Comparison of ENCODE assay signal across 8 cellular contexts in the genomic region with DNA sequence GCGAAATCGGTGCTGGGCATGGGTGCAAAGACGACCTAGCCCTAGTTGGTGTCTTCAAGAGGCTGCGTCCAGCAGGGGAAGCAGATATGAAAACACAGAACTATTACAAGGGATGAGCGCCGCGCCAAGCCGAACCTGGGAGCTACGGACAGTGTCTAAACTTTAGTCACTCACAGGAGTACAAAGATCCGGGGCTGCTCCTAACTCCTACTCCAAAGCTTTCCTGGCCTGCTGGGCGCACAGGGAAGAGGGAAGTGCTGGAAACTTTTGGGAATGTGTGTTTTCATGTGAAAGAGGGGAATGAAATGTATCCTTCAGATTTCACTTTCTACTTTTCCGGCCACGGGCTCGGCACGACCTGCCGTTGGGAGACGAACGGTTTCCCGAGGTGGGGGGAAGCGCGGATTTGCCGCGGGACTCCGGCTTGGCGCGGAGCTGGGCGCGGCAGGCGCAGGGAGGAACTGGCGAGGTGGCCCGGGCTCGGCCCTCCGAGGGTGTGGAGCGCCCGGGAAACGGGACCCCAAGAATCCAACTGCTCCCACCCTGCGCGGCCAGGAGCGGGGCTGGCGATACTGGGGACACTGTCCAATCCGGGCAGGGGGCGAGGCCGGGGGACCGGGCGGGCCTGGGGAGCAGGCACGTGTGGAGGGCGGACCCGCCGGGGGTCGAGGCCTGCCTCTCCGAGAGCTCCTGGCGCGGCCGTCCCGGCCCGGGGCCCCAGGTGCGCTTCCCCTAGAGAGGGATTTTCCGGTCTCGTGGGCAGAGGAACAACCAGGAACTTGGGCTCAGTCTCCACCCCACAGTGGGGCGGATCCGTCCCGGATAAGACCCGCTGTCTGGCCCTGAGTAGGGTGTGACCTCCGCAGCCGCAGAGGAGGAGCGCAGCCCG. TPM values are rescaled to one million over a fixed set of nuclear protein-coding genes. Genes with fewer than 3 reads are reported as not detected.
DNase-seq lines count a peak whose midpoint lies in the region; ATAC-seq, FAIRE-seq and TF ChIP-seq lines count a peak whose summit lies in the region.

A gene (plus strand): TSS at position 854 of the 889 bp plus-strand sequence. CDS start 39,432 bp downstream, outside the sequence.

- peak within 1 kb of the TSS; percentile 51 for H3K23ac ChIP-seq in neuronal stem cell (ENCODE audit: low read depth, low read length, poor library complexity)

- H2AK5ac ChIP-seq in neuronal stem cell (ENCODE audit: low read depth, low read length): no peak within 1 kb of the TSS

- peak; percentile 19 for TF ChIP-seq CTCF in fibroblast of villous mesenchyme (IDR thresholded peaks at IDR 0.05; ENCODE audit: insufficient read depth, low read depth, low read length)
- peak in 1 of 3 experiments; percentile 3 for TF ChIP-seq CTCF in testis (IDR thresholded peaks at IDR 0.05)

- peak within 1 kb of the TSS; percentile 58 for H2BK12ac ChIP-seq in neuronal stem cell (ENCODE audit: low read length)

- H2BK120ac ChIP-seq in neuronal stem cell (ENCODE audit: low read depth, low read length): peak within 1 kb of the TSS; percentile 76

- peak within 1 kb of the TSS; percentile 84 for H3K4me2 ChIP-seq in neuronal stem cell (ENCODE audit: insufficient read depth, low read length, poor library complexity, severe bottlenecking)

- no peak for TF ChIP-seq POLR2A in testis (IDR thresholded peaks at IDR 0.05)

- H3K36me3 ChIP-seq in neuronal stem cell (replicated peaks in 1 of 2; ENCODE audit: control insufficient read depth in 2 of 2, insufficient read depth in 2 of 2, low read length in 2 of 2) (no peaks in the 10 kb centered on the region), testis (ENCODE audit: low read depth, missing control alignments) (no peaks in the 10 kb centered on the region)

- H3K79me1 ChIP-seq in neuronal stem cell (ENCODE audit: low read depth, low read length): no peaks in the 10 kb centered on the region

- no peaks in the 10 kb centered on the region for H3K4me1 ChIP-seq in neuronal stem cell (ENCODE audit: control insufficient read depth in 2 of 2, insufficient read depth in 1 of 2, low read depth in 1 of 2, low read length in 2 of 2)
- H3K4me1 ChIP-seq in testis: peaks cover 7% of the 10 kb centered on the region

- H3K4ac ChIP-seq in neuronal stem cell (ENCODE audit: low read length): peak within 1 kb of the TSS; percentile 84

- H2AFZ ChIP-seq in neuronal stem cell (ENCODE audit: low read length): peak within 1 kb of the TSS; percentile 96

- H3K9ac ChIP-seq in neuronal stem cell (ENCODE audit: low read depth, low read length, poor library complexity): peak within 1 kb of the TSS; percentile 83

- DNase-seq in COLO668 (lab: John Stamatoyannopoulos, UW; ENCODE audit: unreplicated experiment): peak; percentile 88
- DNase-seq in RCC 7860 (ENCODE audit: low spot score): peak; percentile 79
- DNase-seq in activated T-helper 9 cell treated with anti-CD3 and anti-CD28 coated beads, Interleukin-2, amount 50 U/mL, for 16 hours (ENCODE audit: low read depth): peak; percentile 53
- peak; percentile 82 for DNase-seq in fibroblast of villous mesenchyme (ENCODE audit: low read depth)
- peak; percentile 32 for DNase-seq in neuronal stem cell (ENCODE audit: low spot score)
- peak; percentile 90 for DNase-seq in testis

- peak; percentile 17 for FAIRE-seq in RCC 7860 (lab: Jason Lieb, UNC)

- H3K18ac ChIP-seq in neuronal stem cell (ENCODE audit: low read length): peak within 1 kb of the TSS; percentile 87

- H2BK5ac ChIP-seq in neuronal stem cell (ENCODE audit: low read length): peak within 1 kb of the TSS; percentile 75

- H3K9me3 ChIP-seq in neuronal stem cell (replicated peaks in 1 of 2; ENCODE audit: control insufficient read depth in 2 of 2, insufficient read depth in 1 of 2, low read depth in 1 of 2, low read length in 2 of 2) (no peaks in the 10 kb centered on the region), testis (no peaks in the 10 kb centered on the region)

- peak within 1 kb of the TSS; percentile 75 for H2BK15ac ChIP-seq in neuronal stem cell (ENCODE audit: low read length)

- intact Hi-C loops in testis (cut with DNase I; ENCODE audit: low total_unique reads): no loop called here

- WGBS in neuronal stem cell (ENCODE audit: extremely low coverage in 2 of 2, insufficient read length in 2 of 2, insufficient replicate concordance in 1 of 2), 2 donors: no CpG with 5 or more reads among the region's 67 CpGs
- 0 to 1% methylated on average over 35 to 67 of the region's 67 CpGs for WGBS in testis, 2 donors

- H3K14ac ChIP-seq in neuronal stem cell (ENCODE audit: low read length): peak within 1 kb of the TSS; percentile 89

- H3K27ac ChIP-seq in neuronal stem cell (replicated peaks; ENCODE audit: low read length) (no peak within 1 kb of the TSS), testis (peak within 1 kb of the TSS; percentile 94 to 96)

- H4K91ac ChIP-seq in neuronal stem cell (ENCODE audit: low read depth, low read length, poor library complexity): no peak within 1 kb of the TSS

- H4K8ac ChIP-seq in neuronal stem cell (ENCODE audit: low read depth, low read length): peak within 1 kb of the TSS; percentile 43

- H3K27me3 ChIP-seq in neuronal stem cell (ENCODE audit: control insufficient read depth in 3 of 3, insufficient read depth in 3 of 3, low read depth in 1 of 3, low read length in 3 of 3): peaks cover 0 to 45% (median 12%) of the 10 kb centered on the region in 3 experiments
- H3K27me3 ChIP-seq in testis: no peaks in the 10 kb centered on the region

- peak within 1 kb of the TSS; percentile 72 for H3K4me3 ChIP-seq in fibroblast of villous mesenchyme (ENCODE audit: low read depth, low read length)
- H3K4me3 ChIP-seq in neuronal stem cell (ENCODE audit: low read length in 2 of 2): peak within 1 kb of the TSS; percentile 46 to 73
- H3K4me3 ChIP-seq in testis: peak within 1 kb of the TSS; percentile 87 to 94

- ATAC-seq in GM19397 (IDR thresholded peaks at IDR 0.05; ENCODE audit: unreplicated experiment) (peak; percentile 73), HG03558 (IDR thresholded peaks at IDR 0.05; ENCODE audit: extremely low read depth, unreplicated experiment) (peak; percentile 64)

RNA-seq across cellular contexts. Expression of the gene that starts here (rescaled TPM):
- total RNA-seq in fibroblast of villous mesenchyme (27.1 and 35.8 TPM in 2 replicates), testis (10 to 100 TPM; 27.1 to 30.2 TPM)
- polyA plus RNA-seq in neuronal stem cell (2013, experiment 1 of 2): 6.2 TPM
- polyA plus RNA-seq in neuronal stem cell (2013, experiment 2 of 2): 6.6 TPM
- polyA plus RNA-seq in testis (ENCODE audit: insufficient read depth, low read depth, low replicate concordance): 71.2 TPM

Comparison
In these comparisons a context has a peak if more than half of its experiments do, and no peak if none do; other contexts are left out.
1. DNase-seq: peak in every context shown above with its lines; median percentile 90 in testis; 88 in COLO668; 82 in fibroblast of villous mesenchyme; 79 in RCC 7860; 53 in activated T-helper 9 cell treated with anti-CD3 and anti-CD28 coated beads, Interleukin-2, amount 50 U/mL, for 16 hours; 32 in neuronal stem cell.